Comparison of ENCODE assay signal across 17 cellular contexts in the genomic region with DNA sequence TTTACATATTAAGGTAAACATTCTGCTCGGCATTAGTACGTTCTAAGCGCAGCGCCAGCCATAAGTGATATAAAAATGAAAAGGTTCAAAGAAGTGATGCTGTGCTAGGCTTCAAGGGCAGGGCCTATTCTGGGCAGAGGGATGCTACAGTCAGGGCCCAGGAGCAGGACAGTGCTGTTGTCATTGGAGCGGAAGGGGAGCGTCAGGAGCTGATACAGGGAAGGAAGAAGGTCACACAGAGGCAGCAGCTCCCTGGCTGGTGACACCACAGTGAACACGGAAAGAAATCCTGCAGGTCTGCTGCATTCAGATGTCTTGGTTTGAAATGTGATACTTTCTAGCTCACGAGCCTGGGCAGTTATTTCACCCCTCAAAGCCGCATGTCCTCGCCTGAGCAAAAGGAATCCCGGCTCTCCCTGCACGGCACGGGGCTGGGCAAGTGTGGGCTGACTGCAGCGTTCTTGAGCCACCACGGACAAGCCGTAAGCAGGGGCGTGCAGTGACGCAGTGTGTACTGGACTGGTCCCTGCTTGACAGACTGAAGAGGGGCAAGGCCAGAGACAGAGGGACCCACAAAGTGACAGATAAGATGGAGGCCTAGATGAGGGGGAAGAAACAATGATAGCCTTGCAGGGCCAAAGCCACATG. TPM values are rescaled to one million over a fixed set of nuclear protein-coding genes. Genes with fewer than 3 reads are reported as not detected.
DNase-seq lines count a peak whose midpoint lies in the region; ATAC-seq and TF ChIP-seq lines count a peak whose summit lies in the region.
"Had no signal": no experiment of that assay in that cellular context is flagged by ENCODE, and none has a peak within 500 bp of the region (broad histone marks: within the 10 kb centered on the region; RNA-seq: fewer than 3 reads in every experiment).

No MANE protein-coding gene starts in this region.

- H3K27me3 ChIP-seq in endodermal cell (ENCODE audit: control insufficient read depth, insufficient read depth, low read length, poor library complexity, severe bottlenecking): no peaks in the 10 kb centered on the region

- ATAC-seq in left ventricle myocardium superior: peak; percentile 18
- ATAC-seq: A549, PC-3 had no signal

- H3K36me3 Mint-ChIP-seq in endodermal cell (ENCODE audit: low read depth): peaks cover 63% of the 10 kb centered on the region
- H3K36me3 Mint-ChIP-seq in nephron progenitor cell (ENCODE audit: low read depth): peaks cover 52% of the 10 kb centered on the region
- H3K36me3 Mint-ChIP-seq in glutamatergic neuron (ENCODE audit: unreplicated experiment): no peaks in the 10 kb centered on the region

- H3K4me3 ChIP-seq in endodermal cell (ENCODE audit: low read length): no peak overlapping the region
- H3K4me3 ChIP-seq: A549 had no signal

- no peak for DNase-seq in left ventricle myocardium superior
- DNase-seq in cardiac septum (ENCODE audit: low spot score): no peak
- no peak for DNase-seq in endodermal cell
- DNase-seq in nephron progenitor cell: no peak
- no peak for DNase-seq in AML-193 (lab: John Stamatoyannopoulos, UW)
- no peak for DNase-seq in glutamatergic neuron
- DNase-seq in NCI-H1417 (lab: John Stamatoyannopoulos, UW): no peak
- DNase-seq in mucosa of gallbladder (ENCODE audit: low spot score): no peak
- DNase-seq: DMS79, GOT3, KG1, NCI-H1092, NCI-H1694 treated with DMSO at 0.1 percent for 48 hours, NCI-H446, NCI-H748 treated with DMSO at 0.1 percent for 48 hours, PC-3 had no signal

- H3K4me1 Mint-ChIP-seq in endodermal cell (no peaks in the 10 kb centered on the region), nephron progenitor cell (peaks cover 22% of the 10 kb centered on the region), glutamatergic neuron (ENCODE audit: low read depth, unreplicated experiment) (peaks cover 22% of the 10 kb centered on the region)

- H3K9me3 Mint-ChIP-seq in endodermal cell: peaks cover 1% of the 10 kb centered on the region
- peaks cover 4% of the 10 kb centered on the region for H3K9me3 Mint-ChIP-seq in nephron progenitor cell
- peaks cover 5% of the 10 kb centered on the region for H3K9me3 Mint-ChIP-seq in glutamatergic neuron (ENCODE audit: unreplicated experiment)

- H3K4me3 Mint-ChIP-seq in endodermal cell: no peak overlapping the region
- peak overlapping the region; percentile 33 for H3K4me3 Mint-ChIP-seq in nephron progenitor cell
- H3K4me3 Mint-ChIP-seq in glutamatergic neuron (ENCODE audit: unreplicated experiment): no peak overlapping the region

- H3K27me3 Mint-ChIP-seq in endodermal cell (ENCODE audit: insufficient read depth): no peaks in the 10 kb centered on the region
- H3K27me3 Mint-ChIP-seq in nephron progenitor cell (ENCODE audit: low read depth, poor library complexity): no peaks in the 10 kb centered on the region
- H3K27me3 Mint-ChIP-seq in glutamatergic neuron (ENCODE audit: unreplicated experiment): no peaks in the 10 kb centered on the region

- WGBS in endodermal cell (ENCODE audit: insufficient coverage in 1 of 2, insufficient read length in 1 of 2), 2 experiments: 91 to 95% methylated on average over 16 to 18 of the region's 18 CpGs

- H3K36me3 ChIP-seq in endodermal cell (ENCODE audit: control insufficient read depth, insufficient read depth, low read length): peaks cover 61% of the 10 kb centered on the region

- no peak overlapping the region for H3K9ac ChIP-seq in endodermal cell (ENCODE audit: extremely low read depth, low read length, poor library complexity, severe bottlenecking)

- H3K27ac Mint-ChIP-seq in endodermal cell (peak overlapping the region; percentile 35), nephron progenitor cell (peak overlapping the region; percentile 94), glutamatergic neuron (ENCODE audit: unreplicated experiment) (no peak overlapping the region)

- no peak for TF ChIP-seq CTCF in endodermal cell (conservative IDR thresholded peaks at IDR 0.05)
- TF ChIP-seq CTCF in nephron progenitor cell (IDR thresholded peaks at IDR 0.05): no peak
- no peak for TF ChIP-seq CTCF in glutamatergic neuron (IDR thresholded peaks at IDR 0.05; ENCODE audit: partially characterized antibody, unreplicated experiment)

- H3K4me1 ChIP-seq in endodermal cell (ENCODE audit: control insufficient read depth, insufficient read depth, low read length): no peaks in the 10 kb centered on the region
- H3K4me1 ChIP-seq: A549 had no signal

- no peak overlapping the region for H3K27ac ChIP-seq in endodermal cell (ENCODE audit: low read depth, low read length)
- H3K27ac ChIP-seq: A549 had no signal

- intact Hi-C loops in left ventricle myocardium superior (cut with micrococcal nuclease) (no loop called here), cardiac septum (cut with DNase I) (no loop called here)

- H3K9me3 ChIP-seq in endodermal cell (ENCODE audit: control insufficient read depth, low read length): no peaks in the 10 kb centered on the region
- H3K9me3 ChIP-seq: A549 had no signal

RNA-seq across cellular contexts. Expression of a gene that starts 41.1 kb away (rescaled TPM):
- total RNA-seq in left ventricle myocardium superior (16.7 TPM), cardiac septum (20.5 TPM), endodermal cell (10 to 100 TPM; 27.3 to 33.7 TPM), glutamatergic neuron (ENCODE audit: unreplicated experiment) (29.2 TPM), mucosa of gallbladder (25.1 TPM)
- 32.5 TPM for polyA plus RNA-seq in endodermal cell (2013, experiment 1 of 2)
- polyA plus RNA-seq in endodermal cell (2013, experiment 2 of 2): 30.0 TPM

RNA-seq across cellular contexts. Expression of a gene that starts 59.6 kb away (rescaled TPM):
- total RNA-seq in left ventricle myocardium superior: 134 TPM
- total RNA-seq in cardiac septum: 113 TPM
- total RNA-seq in endodermal cell: 10 to 100 TPM; 56.4 to 62.4 TPM
- polyA plus RNA-seq in endodermal cell (2013, experiment 1 of 2): 67.5 TPM
- polyA plus RNA-seq in endodermal cell (2013, experiment 2 of 2): 73.4 TPM
- total RNA-seq in glutamatergic neuron (ENCODE audit: unreplicated experiment): 297 TPM
- total RNA-seq in mucosa of gallbladder: 55.9 TPM
